ENCODE assay signal across 8 cellular contexts in genomic region chr19:38402623-38402966, GRCh38. TPM values are rescaled to one million over a fixed set of nuclear protein-coding genes. Genes with fewer than 3 reads are reported as not detected.
DNase-seq lines count a peak whose midpoint lies in the region; ATAC-seq, FAIRE-seq and TF ChIP-seq lines count a peak whose summit lies in the region.

No MANE protein-coding gene starts in this region.

- POLR2A ChIA-PET in endothelial cell of umbilical vein (lab: Charles Lee), result interaction anchor here (1.2 to 2.4 kb wide), 3 partner anchors 15 to 528 kb away, joined by 4 to 11 read pairs (median 9); partner anchors contain the start of genes GGN, MRPS12, PSMD8 and SARS2

- H3K9ac ChIP-seq in NT2/D1 (ENCODE audit: insufficient read length, low read depth) (peak overlapping the region; percentile 42), endothelial cell of umbilical vein (replicated peaks; ENCODE audit: extremely low read depth, insufficient read depth, low read length) (no peak overlapping the region), rectal smooth muscle tissue (ENCODE audit: low read length) (no peak overlapping the region)

- intact Hi-C loops in endothelial cell of umbilical vein (cut with micrococcal nuclease), result loop anchor here (2.0 to 10.0 kb wide), 4 partner anchors 28 to 302 kb away; partner anchors contain the start of gene PSMD8

- BruUV-seq in endothelial cell of umbilical vein (replicated peaks; lab: Mats Ljungman, UMichigan), result no TSS peak

- no peaks in the 10 kb centered on the region for H4K20me1 ChIP-seq in endothelial cell of umbilical vein (replicated peaks; ENCODE audit: control insufficient read depth, extremely low read depth, insufficient read depth, low read length)

- H3K79me2 ChIP-seq in endothelial cell of umbilical vein (ENCODE audit: control insufficient read depth, insufficient read depth, low read length), result no peaks in the 10 kb centered on the region

- H3K9me3 ChIP-seq in NT2/D1 (ENCODE audit: insufficient read depth, low read length) (no peaks in the 10 kb centered on the region), endothelial cell of umbilical vein (replicated peaks; ENCODE audit: control insufficient read depth, insufficient read depth, low read length) (no peaks in the 10 kb centered on the region)

- H3K4me1 ChIP-seq in NT2/D1 (ENCODE audit: insufficient read depth, insufficient read length), result no peaks in the 10 kb centered on the region
- peaks cover 2% of the 10 kb centered on the region for H3K4me1 ChIP-seq in endothelial cell of umbilical vein (ENCODE audit: control insufficient read depth, extremely low read depth, insufficient read depth, low read length)
- no peaks in the 10 kb centered on the region for H3K4me1 ChIP-seq in rectal smooth muscle tissue (ENCODE audit: control insufficient read depth, insufficient read depth, low read length)

- CTCF ChIA-PET in endothelial cell of umbilical vein (lab: Charles Lee), result interaction anchor here (0.6 to 3.4 kb wide), 51 partner anchors 8 to 924 kb away, joined by 3 to 66 read pairs (median 4); partner anchors contain the start of genes C19orf33, CATSPERG, EIF3K and GGN

- peak overlapping the region; percentile 88 for H2AFZ ChIP-seq in endothelial cell of umbilical vein (ENCODE audit: low read depth, low read length)

- no peak for DNase-seq in NT2/D1 (ENCODE audit: low read depth, low spot score)
- DNase-seq in endothelial cell of umbilical vein (ENCODE audit: low read depth, low spot score), result no peak
- no peak for DNase-seq in NCI-H2029 treated with DMSO at 0.1 percent for 48 hours (lab: John Stamatoyannopoulos, UW)
- no peak for DNase-seq in DMS79 treated with DMSO at 0.1 percent for 48 hours (lab: John Stamatoyannopoulos, UW)
- DNase-seq in NCI-H1436 (lab: John Stamatoyannopoulos, UW), result no peak

- peak overlapping the region; percentile 69 for H3K4me2 ChIP-seq in endothelial cell of umbilical vein (ENCODE audit: insufficient read depth, low read length)

- H3K9me1 ChIP-seq in endothelial cell of umbilical vein (replicated peaks; ENCODE audit: control insufficient read depth, extremely low read depth, insufficient read depth, low read length), result no peaks in the 10 kb centered on the region

- dilution Hi-C loops in endothelial cell of umbilical vein (cut with MboI; ENCODE audit: extremely low pct_ligation_motif_present, low sequenced_read_pairs), result no loop called here

- no peak for TF ChIP-seq CTCF in endothelial cell of umbilical vein (IDR thresholded peaks at IDR 0.05; ENCODE audit: extremely low read depth in 1 of 2, insufficient read depth in 1 of 2, low read depth in 1 of 2, low read length in 2 of 2)

- no peak for TF ChIP-seq POLR2A in endothelial cell of umbilical vein (IDR thresholded peaks at IDR 0.05; ENCODE audit: low read depth, low read length)

- no peak overlapping the region for H3K4me3 ChIP-seq in NT2/D1 (ENCODE audit: insufficient read length, low read depth)
- peak overlapping the region in 2 of 3 experiments; percentile 25 to 37 for H3K4me3 ChIP-seq in endothelial cell of umbilical vein (replicated peaks in 1 of 3; ENCODE audit: insufficient read depth in 1 of 3, low read depth in 1 of 3, low read length in 3 of 3)
- peak overlapping the region; percentile 67 for H3K4me3 ChIP-seq in rectal smooth muscle tissue (ENCODE audit: low read length)

- H3K27me3 ChIP-seq in NT2/D1 (ENCODE audit: insufficient read depth, insufficient read length) (peaks cover 19% of the 10 kb centered on the region), endothelial cell of umbilical vein (ENCODE audit: control insufficient read depth in 2 of 2, insufficient read depth in 2 of 2, low read length in 2 of 2) (no peaks in the 10 kb centered on the region), rectal smooth muscle tissue (ENCODE audit: control insufficient read depth, insufficient read depth, low read length) (no peaks in the 10 kb centered on the region)

- no peak for FAIRE-seq in endothelial cell of umbilical vein (lab: Jason Lieb, UNC)

- H3K27ac ChIP-seq in endothelial cell of umbilical vein (ENCODE audit: insufficient read depth, low read depth, low read length), result no peak overlapping the region
- H3K27ac ChIP-seq in rectal smooth muscle tissue (ENCODE audit: low read depth, low read length), result no peak overlapping the region

- ATAC-seq in GM18909 (IDR thresholded peaks at IDR 0.05; ENCODE audit: poor library complexity, unreplicated experiment) (peak; percentile 2), GM21619 (IDR thresholded peaks at IDR 0.05; ENCODE audit: unreplicated experiment) (no peak)

- H3K36me3 ChIP-seq in NT2/D1 (ENCODE audit: insufficient read depth, insufficient read length, low read length) (peaks cover 12% of the 10 kb centered on the region), endothelial cell of umbilical vein (ENCODE audit: control insufficient read depth in 2 of 2, extremely low read depth in 1 of 2, insufficient read depth in 2 of 2, low read length in 2 of 2) (no peaks in the 10 kb centered on the region), rectal smooth muscle tissue (ENCODE audit: control insufficient read depth, insufficient read depth, low read length) (no peaks in the 10 kb centered on the region)

TF ChIP-seq in endothelial cell of umbilical vein, 7 proteins besides CTCF, POLR2A, EP300 and RAD21:
- no peak for TF ChIP-seq GATA2 (IDR thresholded peaks at IDR 0.05; ENCODE audit: insufficient read depth, insufficient read length, low read depth, low read length)

RNA-seq across cellular contexts. Expression of gene FAM98C, which starts 0.3 kb away (rescaled TPM):
- 13.0 and 15.4 TPM in 2 replicates for total RNA-seq in endothelial cell of umbilical vein
- 12.6 and 16.5 TPM in 2 replicates for polyA plus RNA-seq in endothelial cell of umbilical vein
- 6.0 and 11.0 TPM in 2 replicates for polyA plus RNA-seq in endothelial cell of umbilical vein (2011; cell fraction: cytosol; rRNA removed)
- 22.4 and 24.8 TPM in 2 replicates for polyA plus RNA-seq in endothelial cell of umbilical vein (2011; cell fraction: nucleus; rRNA removed)
- polyA plus RNA-seq in endothelial cell of umbilical vein (2012), result 10.0 and 11.3 TPM in 2 replicates
- polyA minus RNA-seq in endothelial cell of umbilical vein, result 2.5 and 4.1 TPM in 2 replicates
- 5.7 TPM for polyA minus RNA-seq in endothelial cell of umbilical vein (2011; cell fraction: cytosol; rRNA and poly(A)+ RNA removed)
- 3.5 and 5.0 TPM in 2 replicates for polyA minus RNA-seq in endothelial cell of umbilical vein (2011; cell fraction: nucleus; rRNA and poly(A)+ RNA removed)

RNA-seq across cellular contexts. Expression of gene SPRED3, which starts 14.1 kb away (rescaled TPM):
- 13.5 and 15.7 TPM in 2 replicates for total RNA-seq in endothelial cell of umbilical vein
- polyA plus RNA-seq in endothelial cell of umbilical vein, result 5.7 and 7.0 TPM in 2 replicates
- 5.0 and 6.1 TPM in 2 replicates for polyA plus RNA-seq in endothelial cell of umbilical vein (2011; cell fraction: cytosol; rRNA removed)
- polyA plus RNA-seq in endothelial cell of umbilical vein (2011; cell fraction: nucleus; rRNA removed), result 20.2 and 21.0 TPM in 2 replicates
- polyA plus RNA-seq in endothelial cell of umbilical vein (2012), result 13.2 and 15.7 TPM in 2 replicates
- 5.6 and 7.1 TPM in 2 replicates for polyA minus RNA-seq in endothelial cell of umbilical vein
- polyA minus RNA-seq in endothelial cell of umbilical vein (2011; cell fraction: cytosol; rRNA and poly(A)+ RNA removed), result 0.20 TPM
- 11.7 and 12.0 TPM in 2 replicates for polyA minus RNA-seq in endothelial cell of umbilical vein (2011; cell fraction: nucleus; rRNA and poly(A)+ RNA removed)

RNA-seq across cellular contexts. Expression of gene GGN, which starts 14.8 kb away (rescaled TPM):
- total RNA-seq in endothelial cell of umbilical vein, result 0.88 and 1.5 TPM in 2 replicates
- polyA plus RNA-seq in endothelial cell of umbilical vein, result 0.39 and 0.73 TPM in 2 replicates
- polyA plus RNA-seq in endothelial cell of umbilical vein (2011; cell fraction: cytosol; rRNA removed), result 0.17 and 0.25 TPM in 2 replicates
- 0.32 and 0.36 TPM in 2 replicates for polyA plus RNA-seq in endothelial cell of umbilical vein (2011; cell fraction: nucleus; rRNA removed)
- polyA plus RNA-seq in endothelial cell of umbilical vein (2012), result 1.8 and 1.9 TPM in 2 replicates
- not detected in 2 replicates for polyA minus RNA-seq in endothelial cell of umbilical vein
- not detected for polyA minus RNA-seq in endothelial cell of umbilical vein (2011; cell fraction: cytosol; rRNA and poly(A)+ RNA removed)
- polyA minus RNA-seq in endothelial cell of umbilical vein (2011; cell fraction: nucleus; rRNA and poly(A)+ RNA removed), result 0.29 TPM in 1 of 2 replicates, not detected in the other

RNA-seq across cellular contexts. Expression of gene RASGRP4, which starts 23.4 kb away (rescaled TPM):
- not detected in 2 replicates for total RNA-seq in endothelial cell of umbilical vein
- polyA plus RNA-seq in endothelial cell of umbilical vein, result not detected in 2 replicates
- polyA plus RNA-seq in endothelial cell of umbilical vein (2011; cell fraction: cytosol; rRNA removed), result not detected in 2 replicates
- not detected in 2 replicates for polyA plus RNA-seq in endothelial cell of umbilical vein (2011; cell fraction: nucleus; rRNA removed)
- polyA plus RNA-seq in endothelial cell of umbilical vein (2012), result not detected in 2 replicates
- polyA minus RNA-seq in endothelial cell of umbilical vein, result 0.46 and 0.91 TPM in 2 replicates
- not detected for polyA minus RNA-seq in endothelial cell of umbilical vein (2011; cell fraction: cytosol; rRNA and poly(A)+ RNA removed)
- not detected in 2 replicates for polyA minus RNA-seq in endothelial cell of umbilical vein (2011; cell fraction: nucleus; rRNA and poly(A)+ RNA removed)

RNA-seq across cellular contexts. Expression of gene PSMD8, which starts 28.2 kb away (rescaled TPM):
- total RNA-seq in endothelial cell of umbilical vein, result 203 and 215 TPM in 2 replicates
- polyA plus RNA-seq in endothelial cell of umbilical vein, result 543 and 714 TPM in 2 replicates
- 460 and 462 TPM in 2 replicates for polyA plus RNA-seq in endothelial cell of umbilical vein (2011; cell fraction: cytosol; rRNA removed)
- 162 and 183 TPM in 2 replicates for polyA plus RNA-seq in endothelial cell of umbilical vein (2011; cell fraction: nucleus; rRNA removed)
- polyA plus RNA-seq in endothelial cell of umbilical vein (2012), result 245 and 272 TPM in 2 replicates
- polyA minus RNA-seq in endothelial cell of umbilical vein, result 310 and 321 TPM in 2 replicates
- polyA minus RNA-seq in endothelial cell of umbilical vein (2011; cell fraction: cytosol; rRNA and poly(A)+ RNA removed), result 81.4 TPM
- 52.3 and 55.7 TPM in 2 replicates for polyA minus RNA-seq in endothelial cell of umbilical vein (2011; cell fraction: nucleus; rRNA and poly(A)+ RNA removed)
